10 cellular contexts compared by ENCODE assay signal in the genomic region with DNA sequence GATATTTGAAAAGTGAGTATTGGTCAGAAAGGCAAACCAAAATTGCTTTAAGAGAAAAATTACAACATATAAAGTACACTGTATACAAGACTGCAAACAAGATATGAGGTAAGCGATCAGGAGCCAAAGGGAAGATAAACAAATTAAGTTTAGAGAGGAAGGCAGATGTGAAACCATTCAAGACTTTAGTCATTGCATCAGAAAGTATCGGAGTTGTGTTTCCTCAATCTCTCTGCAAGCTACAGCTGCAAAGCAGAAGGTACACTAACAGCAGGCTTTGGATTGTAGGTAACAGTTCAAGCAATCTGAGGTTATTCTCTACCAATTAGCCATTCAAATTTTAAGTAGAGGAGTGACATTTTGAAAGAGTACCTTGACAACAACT. TPM values are rescaled to one million over a fixed set of nuclear protein-coding genes. Genes with fewer than 3 reads are reported as not detected.
DNase-seq lines count a peak whose midpoint lies in the region; ATAC-seq and TF ChIP-seq lines count a peak whose summit lies in the region.
"Had no signal": no experiment of that assay in that cellular context is flagged by ENCODE, and none has a peak within 500 bp of the region (broad histone marks: within the 10 kb centered on the region; RNA-seq: fewer than 3 reads in every experiment).

No MANE protein-coding gene starts in this region.

- CTCF ChIA-PET in AG04450 (lab: Charles Lee): no interaction called here
- CTCF ChIA-PET in activated CD8-positive, alpha-beta T cell treated with anti-CD3 and anti-CD28 coated beads for 36 hours (lab: Charles Lee): interaction anchor here (1.1 kb wide), 1 partner anchor 138 kb away, joined by 3 read pairs; no protein-coding TSS in a partner anchor

- H3K9me3 Mint-ChIP-seq in natural killer cell treated with Interleukin-12 subunit alpha and Interleukin-12 subunit beta and Interleukin-15 and Interleukin-18, amount 100 ng/mL, for 72 hours: no peaks in the 10 kb centered on the region
- no peaks in the 10 kb centered on the region for H3K9me3 Mint-ChIP-seq in activated CD8-positive, alpha-beta T cell treated with anti-CD3 and anti-CD28 coated beads for 36 hours

- no peaks in the 10 kb centered on the region for H3K36me3 ChIP-seq in RWPE2 (ENCODE audit: low read depth)
- no peaks in the 10 kb centered on the region for H3K36me3 ChIP-seq in right atrium auricular region
- H3K36me3 ChIP-seq: stomach had no signal

- H3K27ac Mint-ChIP-seq in natural killer cell treated with Interleukin-12 subunit alpha and Interleukin-12 subunit beta and Interleukin-15 and Interleukin-18, amount 100 ng/mL, for 72 hours: no peak overlapping the region
- no peak overlapping the region for H3K27ac Mint-ChIP-seq in activated CD8-positive, alpha-beta T cell treated with anti-CD3 and anti-CD28 coated beads for 36 hours

- no peaks in the 10 kb centered on the region for H3K36me3 Mint-ChIP-seq in natural killer cell treated with Interleukin-12 subunit alpha and Interleukin-12 subunit beta and Interleukin-15 and Interleukin-18, amount 100 ng/mL, for 72 hours
- no peaks in the 10 kb centered on the region for H3K36me3 Mint-ChIP-seq in activated CD8-positive, alpha-beta T cell treated with anti-CD3 and anti-CD28 coated beads for 36 hours (ENCODE audit: low read depth)

- H3K27ac ChIP-seq in AG04450 (ENCODE audit: low read depth, low read length): peak overlapping the region; percentile 43
- no peak overlapping the region for H3K27ac ChIP-seq in RWPE2 (ENCODE audit: poor library complexity, severe bottlenecking)
- H3K27ac ChIP-seq in right atrium auricular region: no peak overlapping the region

- no peak for TF ChIP-seq CTCF in AG04450 (IDR thresholded peaks at IDR 0.05; ENCODE audit: low read depth, low read length)
- TF ChIP-seq CTCF in RWPE2 (IDR thresholded peaks at IDR 0.05; ENCODE audit: poor library complexity, severe bottlenecking): no peak
- TF ChIP-seq CTCF in right atrium auricular region (IDR thresholded peaks at IDR 0.05): no peak
- no peak for TF ChIP-seq CTCF in activated CD8-positive, alpha-beta T cell treated with anti-CD3 and anti-CD28 coated beads for 36 hours (IDR thresholded peaks at IDR 0.05)

- POLR2A ChIA-PET in AG04450 (lab: Yijun Ruan, JAX): no interaction called here
- POLR2A ChIA-PET in activated CD8-positive, alpha-beta T cell treated with anti-CD3 and anti-CD28 coated beads for 36 hours (lab: Charles Lee): no interaction called here

- no peaks in the 10 kb centered on the region for H3K4me1 Mint-ChIP-seq in natural killer cell treated with Interleukin-12 subunit alpha and Interleukin-12 subunit beta and Interleukin-15 and Interleukin-18, amount 100 ng/mL, for 72 hours (ENCODE audit: low read depth in 2 of 2)
- no peaks in the 10 kb centered on the region for H3K4me1 Mint-ChIP-seq in activated CD8-positive, alpha-beta T cell treated with anti-CD3 and anti-CD28 coated beads for 36 hours (ENCODE audit: low read depth)

- DNase-seq in AG04450 (ENCODE audit: low read depth, low spot score): peak; percentile 48
- no peak for DNase-seq in RWPE2 (ENCODE audit: low spot score)
- DNase-seq in right atrium auricular region (ENCODE audit: low spot score): no peak
- no peak for DNase-seq in left cardiac atrium
- DNase-seq in natural killer cell treated with Interleukin-12 subunit alpha and Interleukin-12 subunit beta and Interleukin-15 and Interleukin-18, amount 100 ng/mL, for 72 hours (ENCODE audit: low spot score): no peak
- DNase-seq in activated CD8-positive, alpha-beta T cell treated with anti-CD3 and anti-CD28 coated beads for 36 hours: no peak
- DNase-seq: NCI-H526 treated with DMSO at 0.1 percent for 48 hours, stomach had no signal

- H3K4me3 ChIP-seq in AG04450 (ENCODE audit: low read depth, low read length) (no peak overlapping the region), RWPE2 (ENCODE audit: severe bottlenecking) (no peak overlapping the region), right atrium auricular region (no peak overlapping the region)
- H3K4me3 ChIP-seq: stomach had no signal

- H3K4me3 Mint-ChIP-seq in natural killer cell treated with Interleukin-12 subunit alpha and Interleukin-12 subunit beta and Interleukin-15 and Interleukin-18, amount 100 ng/mL, for 72 hours: no peak overlapping the region
- no peak overlapping the region for H3K4me3 Mint-ChIP-seq in activated CD8-positive, alpha-beta T cell treated with anti-CD3 and anti-CD28 coated beads for 36 hours

- peak; percentile 82 for ATAC-seq in GM19397 (IDR thresholded peaks at IDR 0.05; ENCODE audit: unreplicated experiment)
- peak; percentile 90 for ATAC-seq in HG03045 (IDR thresholded peaks at IDR 0.05; ENCODE audit: unreplicated experiment)
- ATAC-seq in RWPE2 (ENCODE audit: low read depth): 0 out of 3 replicates have a peak, but pooled peaks have one; percentile 15
- ATAC-seq in left cardiac atrium: no peak
- no peak for ATAC-seq in natural killer cell treated with Interleukin-12 subunit alpha and Interleukin-12 subunit beta and Interleukin-15 and Interleukin-18, amount 100 ng/mL, for 72 hours
- ATAC-seq in activated CD8-positive, alpha-beta T cell treated with anti-CD3 and anti-CD28 coated beads for 36 hours: no peak

- no peaks in the 10 kb centered on the region for H3K27me3 ChIP-seq in AG04450 (ENCODE audit: control insufficient read depth, insufficient read depth, low read length)
- no peaks in the 10 kb centered on the region for H3K27me3 ChIP-seq in RWPE2 (ENCODE audit: insufficient read depth, poor library complexity, severe bottlenecking)
- H3K27me3 ChIP-seq in right atrium auricular region: no peaks in the 10 kb centered on the region
- H3K27me3 ChIP-seq: stomach had no signal

- H3K4me1 ChIP-seq in RWPE2 (ENCODE audit: insufficient read depth, poor library complexity, severe bottlenecking): no peaks in the 10 kb centered on the region
- H3K4me1 ChIP-seq in right atrium auricular region: no peaks in the 10 kb centered on the region
- H3K4me1 ChIP-seq: stomach had no signal

- intact Hi-C loops in left cardiac atrium (cut with DNase I): no loop called here
- intact Hi-C loops in activated CD8-positive, alpha-beta T cell treated with anti-CD3 and anti-CD28 coated beads for 36 hours (cut with micrococcal nuclease): no loop called here

- peaks cover 5 to 14% of the 10 kb centered on the region in 2 donors for H3K27me3 Mint-ChIP-seq in natural killer cell treated with Interleukin-12 subunit alpha and Interleukin-12 subunit beta and Interleukin-15 and Interleukin-18, amount 100 ng/mL, for 72 hours
- peaks cover 5% of the 10 kb centered on the region for H3K27me3 Mint-ChIP-seq in activated CD8-positive, alpha-beta T cell treated with anti-CD3 and anti-CD28 coated beads for 36 hours

- H3K9me3 ChIP-seq in AG04450 (ENCODE audit: control insufficient read depth, insufficient read depth, low read length): peaks cover 8% of the 10 kb centered on the region; the same call in 1 of the 2 replicates
- no peaks in the 10 kb centered on the region for H3K9me3 ChIP-seq in RWPE2 (ENCODE audit: severe bottlenecking)
- no peaks in the 10 kb centered on the region for H3K9me3 ChIP-seq in right atrium auricular region
- H3K9me3 ChIP-seq: stomach had no signal

RNA-seq across cellular contexts. Expression of gene TLCD4, which starts 21.3 kb away (rescaled TPM):
- polyA plus RNA-seq in AG04450 (2011; rRNA removed): 0.51 and 0.98 TPM in 2 replicates
- polyA minus RNA-seq in AG04450 (2011; rRNA and poly(A)+ RNA removed): 0.28 and 0.52 TPM in 2 replicates
- 10 to 100 TPM; 33.6 to 42.3 TPM for total RNA-seq in right atrium auricular region
- 10 to 100 TPM; 43.4 to 48.3 TPM for total RNA-seq in left cardiac atrium
- total RNA-seq in natural killer cell treated with Interleukin-12 subunit alpha and Interleukin-12 subunit beta and Interleukin-15 and Interleukin-18, amount 100 ng/mL, for 72 hours: not detected
- total RNA-seq in activated CD8-positive, alpha-beta T cell treated with anti-CD3 and anti-CD28 coated beads for 36 hours: under 1 TPM; 0.32 to 0.38 TPM

RNA-seq across cellular contexts. Expression of gene ALG14, which starts 23.1 kb away (rescaled TPM):
- 2.6 and 3.1 TPM in 2 replicates for polyA plus RNA-seq in AG04450 (2011; rRNA removed)
- 3.8 and 5.6 TPM in 2 replicates for polyA minus RNA-seq in AG04450 (2011; rRNA and poly(A)+ RNA removed)
- total RNA-seq in right atrium auricular region (under 1 TPM; 0.74 to 0.79 TPM), left cardiac atrium (1 to 10 TPM; 2.5 to 4.3 TPM)
- total RNA-seq in natural killer cell treated with Interleukin-12 subunit alpha and Interleukin-12 subunit beta and Interleukin-15 and Interleukin-18, amount 100 ng/mL, for 72 hours: 1 to 10 TPM; 3.9 to 5.2 TPM
- 1 to 10 TPM; 2.5 to 2.9 TPM for total RNA-seq in activated CD8-positive, alpha-beta T cell treated with anti-CD3 and anti-CD28 coated beads for 36 hours

Comparison
In these comparisons a context has a peak if more than half of its experiments do, and no peak if none do; other contexts are left out.
1. ATAC-seq: peak in GM19397 (single experiment), HG03045 (single experiment) and RWPE2 (single experiment); none in left cardiac atrium (0 of 2), natural killer cell treated with Interleukin-12 subunit alpha and Interleukin-12 subunit beta and Interleukin-15 and Interleukin-18, amount 100 ng/mL, for 72 hours (0 of 2) and activated CD8-positive, alpha-beta T cell treated with anti-CD3 and anti-CD28 coated beads for 36 hours (single experiment).
2. RNA of gene TLCD4, which starts 21.3 kb away (total RNA-seq): 43.4 to 48.3 TPM in left cardiac atrium and 33.6 to 42.3 TPM in right atrium auricular region; 0.32 to 0.38 TPM in activated CD8-positive, alpha-beta T cell treated with anti-CD3 and anti-CD28 coated beads for 36 hours and not detected in natural killer cell treated with Interleukin-12 subunit alpha and Interleukin-12 subunit beta and Interleukin-15 and Interleukin-18, amount 100 ng/mL, for 72 hours; every median in the first group is over 10 times any median in the second.